28 cellular contexts compared by ENCODE assay signal in the genomic region with DNA sequence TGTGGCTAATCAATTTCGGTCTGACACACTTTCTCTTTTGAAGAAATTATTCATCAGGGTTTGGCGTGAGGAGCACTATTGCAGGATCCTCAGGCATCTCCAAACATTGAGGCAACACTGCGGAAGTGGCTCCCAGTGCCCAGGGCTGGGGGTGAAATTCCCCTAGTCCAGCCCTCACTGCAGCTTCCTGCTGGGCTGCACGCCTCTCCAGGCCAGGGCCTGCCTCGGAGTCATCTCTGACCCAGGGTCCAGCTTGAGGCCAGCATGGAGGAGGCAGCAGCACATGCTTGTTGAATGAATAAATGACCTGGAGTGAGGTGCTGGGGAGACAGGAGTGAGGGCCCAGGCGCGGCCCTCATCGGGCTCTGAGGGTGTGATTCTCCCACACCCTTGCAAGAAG. TPM values are rescaled to one million over a fixed set of nuclear protein-coding genes. Genes with fewer than 3 reads are reported as not detected.
"Had no signal": no experiment of that assay in that cellular context is flagged by ENCODE, and none has a peak within 500 bp of the region (broad histone marks: within the 10 kb centered on the region; RNA-seq: fewer than 3 reads in every experiment).

No MANE protein-coding gene starts in this region.

- H3K27me3 Mint-ChIP-seq: activated naive CD8-positive, alpha-beta T cell treated with anti-CD3 and anti-CD28 coated beads, Interleukin-2, amount 10 ng/mL, durations not matched to agents 7 days and 5 days had no signal

- H3K27ac Mint-ChIP-seq: activated CD8-positive, alpha-beta T cell treated with anti-CD3 and anti-CD28 coated beads, Interleukin-2, amount 10 ng/mL, durations not matched to agents 7 days and 5 days; activated naive CD8-positive, alpha-beta T cell treated with anti-CD3 and anti-CD28 coated beads, Interleukin-2, amount 10 ng/mL, durations not matched to agents 7 days and 5 days; T-helper 1 cell treated with Interleukin-12 subunit alpha and Interleukin-12 subunit beta and Interleukin-4 antibody, amounts not matched to agents 30 μg/mL and 1 μg/mL, for 36 hours had no signal

- H3K9me3 ChIP-seq: adrenal gland, breast epithelium, MG63, SJSA1 had no signal

- H3K4me3 ChIP-seq: adrenal gland, breast epithelium, MG63, SJSA1 had no signal

- H3K27me3 ChIP-seq: adrenal gland, breast epithelium, MG63, SJSA1 had no signal

- DNase-seq: activated CD4-positive, alpha-beta T cell treated with anti-CD3 and anti-CD28 coated beads for 48 hours; activated CD4-positive, alpha-beta T cell treated with anti-CD3 and anti-CD28 coated beads, Interleukin-2, amount 50 U/mL, for 4 hours; activated CD8-positive, alpha-beta memory T cell treated with anti-CD3 and anti-CD28 coated beads, Interleukin-2, amount 50 U/mL, for 48 hours; activated CD8-positive, alpha-beta T cell treated with anti-CD3 and anti-CD28 coated beads, Interleukin-2, amount 10 ng/mL, durations not matched to agents 7 days and 5 days; activated naive CD4-positive, alpha-beta T cell treated with anti-CD3 and anti-CD28 coated beads, Interleukin-2, amount 50 U/mL, for 16 hours; activated naive CD8-positive, alpha-beta T cell treated with anti-CD3 and anti-CD28 coated beads, Interleukin-2, amount 10 ng/mL, durations not matched to agents 7 days and 5 days; activated T-cell treated with anti-CD3 and anti-CD28 coated beads, Interleukin-2, amount 50 U/mL, for 1 hour; adrenal gland; anterior cingulate cortex; caudate nucleus; MG63; MV-4-11; NCI-H1092 treated with DMSO at 0.1 percent for 48 hours; NCI-H1417 treated with DMSO at 0.1 percent for 48 hours; NCI-H1694; NCI-H2029 treated with DMSO at 0.1 percent for 48 hours; NCI-H510A treated with DMSO at 0.1 percent for 48 hours; NCI-H69; NK-92 treated with Interleukin-12 subunit alpha and Interleukin-12 subunit beta, amount 100 ng/mL, for 24 hours; OCI-M1; Right ventricle myocardium superior; RPMI8226 had no signal

- H3K4me3 Mint-ChIP-seq: activated CD8-positive, alpha-beta T cell treated with anti-CD3 and anti-CD28 coated beads, Interleukin-2, amount 10 ng/mL, durations not matched to agents 7 days and 5 days; activated naive CD8-positive, alpha-beta T cell treated with anti-CD3 and anti-CD28 coated beads, Interleukin-2, amount 10 ng/mL, durations not matched to agents 7 days and 5 days; T-helper 1 cell treated with Interleukin-12 subunit alpha and Interleukin-12 subunit beta and Interleukin-4 antibody, amounts not matched to agents 30 μg/mL and 1 μg/mL, for 36 hours had no signal

- H3K27ac ChIP-seq: adrenal gland, breast epithelium, SJSA1 had no signal

- ATAC-seq: activated CD4-positive, CD25-positive, alpha-beta regulatory T cell treated with anti-CD3 and anti-CD28 coated beads, Interleukin-2, amount 50 U/mL, for 24 hours; activated CD8-positive, alpha-beta T cell treated with anti-CD3 and anti-CD28 coated beads, Interleukin-2, amount 10 ng/mL, durations not matched to agents 7 days and 5 days; Panc1 had no signal

- H3K36me3 ChIP-seq: adrenal gland, breast epithelium, MG63, SJSA1 had no signal

- H3K4me1 ChIP-seq: breast epithelium had no signal

- H3K36me3 Mint-ChIP-seq: activated naive CD8-positive, alpha-beta T cell treated with anti-CD3 and anti-CD28 coated beads, Interleukin-2, amount 10 ng/mL, durations not matched to agents 7 days and 5 days had no signal

- H3K9me3 Mint-ChIP-seq: activated naive CD8-positive, alpha-beta T cell treated with anti-CD3 and anti-CD28 coated beads, Interleukin-2, amount 10 ng/mL, durations not matched to agents 7 days and 5 days had no signal

- H3K4me1 Mint-ChIP-seq: activated naive CD8-positive, alpha-beta T cell treated with anti-CD3 and anti-CD28 coated beads, Interleukin-2, amount 10 ng/mL, durations not matched to agents 7 days and 5 days had no signal

RNA-seq across cellular contexts. Expression of gene RD3L, which starts 50.1 kb away (rescaled TPM):
- total RNA-seq: activated CD8-positive, alpha-beta T cell treated with anti-CD3 and anti-CD28 coated beads, Interleukin-2, amount 10 ng/mL, durations not matched to agents 7 days and 5 days; activated naive CD8-positive, alpha-beta T cell treated with anti-CD3 and anti-CD28 coated beads, Interleukin-2, amount 10 ng/mL, durations not matched to agents 7 days and 5 days; adrenal gland; breast epithelium; cerebellum; SJSA1 had no signal
- polyA plus RNA-seq: adrenal gland had no signal
